Comparison of ENCODE assay signal across 1 cellular context in genomic region chr3:183870563-183870962, GRCh38.
TF ChIP-seq lines count a peak whose summit lies in the region.

No MANE protein-coding gene starts in this region.

TF ChIP-seq in K562, 482 proteins besides CTCF, POLR2A, EP300 and RAD21:
- TF ChIP-seq MBD1 (CRISPR knock-in tag; IDR thresholded peaks at IDR 0.05) (no peak), ZFP36 (IDR thresholded peaks at IDR 0.05; ENCODE audit: low read depth, low read length, partially characterized antibody) (peak; percentile 66)
